1 cellular context compared by ENCODE assay signal in genomic region chr5:93604119-93604963, GRCh38.
A peak's percentile ranks its signal among the peaks of the same experiment; 100 is the strongest.
TF ChIP-seq lines count a peak whose summit lies in the region.

No MANE protein-coding gene starts in this region.

TF ChIP-seq in neural cell, 6 proteins besides CTCF, POLR2A, EP300 and RAD21 (continued from another document):
- no peak for TF ChIP-seq REST (IDR thresholded peaks at IDR 0.05; ENCODE audit: borderline replicate concordance)
- TF ChIP-seq SMC3 (conservative IDR thresholded peaks at IDR 0.05; ENCODE audit: poor library complexity), result no peak
- TF ChIP-seq MXI1 (conservative IDR thresholded peaks at IDR 0.05; ENCODE audit: poor library complexity, severe bottlenecking), result no peak
- peak; percentile 57 for TF ChIP-seq EZH2 (IDR thresholded peaks at IDR 0.05; ENCODE audit: borderline replicate concordance, insufficient read depth, low read length, poor library complexity, severe bottlenecking)
